ENCODE assay signal across 8 cellular contexts in genomic region chr1:66282343-66282852, GRCh38.
DNase-seq lines count a peak whose midpoint lies in the region; ATAC-seq and TF ChIP-seq lines count a peak whose summit lies in the region.

No MANE protein-coding gene starts in this region.

- H3K9me3 ChIP-seq in mesenchymal stem cell (ENCODE audit: control insufficient read depth, low read length) = no peaks in the 10 kb centered on the region
- H3K9me3 ChIP-seq in uterus = no peaks in the 10 kb centered on the region

- no peak overlapping the region for H3K18ac ChIP-seq in mesenchymal stem cell (ENCODE audit: low read depth in 1 of 2, low read length in 2 of 2)

- H3K4me1 ChIP-seq in mesenchymal stem cell (ENCODE audit: control insufficient read depth, insufficient read depth, low read depth, low read length) = no peaks in the 10 kb centered on the region
- no peaks in the 10 kb centered on the region for H3K4me1 ChIP-seq in uterus

- H3K27me3 ChIP-seq in mesenchymal stem cell (ENCODE audit: control insufficient read depth in 1 of 2, insufficient read depth in 1 of 2, low read length in 2 of 2) = no peaks in the 10 kb centered on the region
- H3K27me3 ChIP-seq in uterus = no peaks in the 10 kb centered on the region

- H2BK12ac ChIP-seq in mesenchymal stem cell (ENCODE audit: low read length in 2 of 2) = no peak overlapping the region

- H3K27ac ChIP-seq in mesenchymal stem cell (ENCODE audit: low read length, poor library complexity, severe bottlenecking) (no peak overlapping the region), uterus (peak overlapping the region in 1 of 2 donors; percentile 3)

- TF ChIP-seq POLR2A in uterus (IDR thresholded peaks at IDR 0.05) = no peak

- no peak overlapping the region for H2BK15ac ChIP-seq in mesenchymal stem cell (ENCODE audit: low read depth, poor library complexity, severe bottlenecking)

- POLR2A ChIA-PET in activated naive CD8-positive, alpha-beta T cell treated with anti-CD3 and anti-CD28 coated beads, Interleukin-2, amount 10 ng/mL, durations not matched to agents 7 days and 5 days (lab: Charles Lee) = interaction anchor here (0.8 to 1.6 kb wide), 8 partner anchors 18 to 68 kb away, joined by 3 to 15 read pairs (median 4); no protein-coding TSS in a partner anchor

- peak overlapping the region; percentile 40 for H3K9ac ChIP-seq in mesenchymal stem cell (ENCODE audit: low read length)

- no peak overlapping the region for H3K4ac ChIP-seq in mesenchymal stem cell (ENCODE audit: low read depth in 1 of 2, low read length in 2 of 2)

- no peak overlapping the region for H2AFZ ChIP-seq in mesenchymal stem cell (ENCODE audit: low read depth, low read length)

- H3K79me1 ChIP-seq in mesenchymal stem cell (replicated peaks; ENCODE audit: low read length, poor library complexity, severe bottlenecking) = no peaks in the 10 kb centered on the region

- no peak overlapping the region for H3K23ac ChIP-seq in mesenchymal stem cell (ENCODE audit: low read length in 2 of 2)

- peaks cover 4% of the 10 kb centered on the region for H3K36me3 Mint-ChIP-seq in activated naive CD8-positive, alpha-beta T cell treated with anti-CD3 and anti-CD28 coated beads, Interleukin-2, amount 10 ng/mL, durations not matched to agents 7 days and 5 days

- no peak overlapping the region for H4K8ac ChIP-seq in mesenchymal stem cell (ENCODE audit: low read length)

- H3K4me2 ChIP-seq in mesenchymal stem cell (ENCODE audit: low read length, poor library complexity, severe bottlenecking) = no peak overlapping the region

- TF ChIP-seq CTCF in GM12864 (IDR thresholded peaks at IDR 0.05; ENCODE audit: low read depth, low read length, missing control alignments) = no peak
- TF ChIP-seq CTCF in uterus (IDR thresholded peaks at IDR 0.05) = no peak

- H3K4me3 ChIP-seq in GM12864 (ENCODE audit: low read depth, low read length) (peak overlapping the region; percentile 21; the same call in 1 of the 2 replicates), mesenchymal stem cell (ENCODE audit: insufficient read depth in 1 of 2, low read depth in 1 of 2, low read length in 2 of 2) (no peak overlapping the region), uterus (no peak overlapping the region)

- H3K9me3 Mint-ChIP-seq in activated naive CD8-positive, alpha-beta T cell treated with anti-CD3 and anti-CD28 coated beads, Interleukin-2, amount 10 ng/mL, durations not matched to agents 7 days and 5 days = no peaks in the 10 kb centered on the region

- no peak overlapping the region for H2BK5ac ChIP-seq in mesenchymal stem cell (ENCODE audit: low read depth, low read length, poor library complexity, severe bottlenecking)

- H3K27ac Mint-ChIP-seq in activated naive CD8-positive, alpha-beta T cell treated with anti-CD3 and anti-CD28 coated beads, Interleukin-2, amount 10 ng/mL, durations not matched to agents 7 days and 5 days = peak overlapping the region; percentile 75

- no CpG with 5 or more reads among the region's 2 CpGs for WGBS in mesenchymal stem cell

- H3K36me3 ChIP-seq in mesenchymal stem cell (ENCODE audit: control insufficient read depth in 1 of 2, insufficient read depth in 2 of 2, low read depth in 1 of 2, low read length in 2 of 2) (no peaks in the 10 kb centered on the region), uterus (no peaks in the 10 kb centered on the region)

- peak; percentile 98 for DNase-seq in GM12864 (ENCODE audit: low read depth)
- peak; percentile 88 for DNase-seq in NCI-H226
- DNase-seq in activated naive CD8-positive, alpha-beta T cell treated with anti-CD3 and anti-CD28 coated beads, Interleukin-2, amount 10 ng/mL, durations not matched to agents 7 days and 5 days = no peak
- DNase-seq in mesenchymal stem cell = peak; percentile 40
- peak; percentile 23 to 25 for DNase-seq in uterus
- DNase-seq in posterior vena cava (ENCODE audit: low spot score) = no peak
- DNase-seq in midbrain (lab: John Stamatoyannopoulos, UW) = no peak

- ATAC-seq in GM21825 (IDR thresholded peaks at IDR 0.05; ENCODE audit: unreplicated experiment) = peak; percentile 80
- peak; percentile 91 for ATAC-seq in activated naive CD8-positive, alpha-beta T cell treated with anti-CD3 and anti-CD28 coated beads, Interleukin-2, amount 10 ng/mL, durations not matched to agents 7 days and 5 days (ENCODE audit: low read depth)

- no peak overlapping the region for H3K14ac ChIP-seq in mesenchymal stem cell (ENCODE audit: low read length in 2 of 2)

- intact Hi-C loops in uterus (cut with DNase I; ENCODE audit: low total_unique reads) = no loop called here
- intact Hi-C loops in posterior vena cava (cut with DNase I) = no loop called here

- H3K4me1 Mint-ChIP-seq in activated naive CD8-positive, alpha-beta T cell treated with anti-CD3 and anti-CD28 coated beads, Interleukin-2, amount 10 ng/mL, durations not matched to agents 7 days and 5 days = peaks cover 71% of the 10 kb centered on the region

- H3K4me3 Mint-ChIP-seq in activated naive CD8-positive, alpha-beta T cell treated with anti-CD3 and anti-CD28 coated beads, Interleukin-2, amount 10 ng/mL, durations not matched to agents 7 days and 5 days = no peak overlapping the region

- H2AK5ac ChIP-seq in mesenchymal stem cell (ENCODE audit: low read length, severe bottlenecking) = no peak overlapping the region

- no peaks in the 10 kb centered on the region for H3K27me3 Mint-ChIP-seq in activated naive CD8-positive, alpha-beta T cell treated with anti-CD3 and anti-CD28 coated beads, Interleukin-2, amount 10 ng/mL, durations not matched to agents 7 days and 5 days

- H4K91ac ChIP-seq in mesenchymal stem cell (ENCODE audit: low read length) = no peak overlapping the region

- H2BK120ac ChIP-seq in mesenchymal stem cell (ENCODE audit: low read depth, low read length) = no peak overlapping the region

Comparison
In these comparisons a context has a peak if more than half of its experiments do, and no peak if none do; other contexts are left out.
1. DNase-seq: peak in GM12864 (single experiment), NCI-H226 (single experiment), mesenchymal stem cell (single experiment) and uterus (2 of 2); none in activated naive CD8-positive, alpha-beta T cell treated with anti-CD3 and anti-CD28 coated beads, Interleukin-2, amount 10 ng/mL, durations not matched to agents 7 days and 5 days (single experiment), posterior vena cava (single experiment) and midbrain (single experiment).